In genomic region chr6:20263059-20263458, GRCh38 we compare ENCODE assay signal across 11 cellular contexts.
"Had no signal": no experiment of that assay in that cellular context is flagged by ENCODE, and none has a peak within 500 bp of the region (broad histone marks: within the 10 kb centered on the region; RNA-seq: fewer than 3 reads in every experiment).

No MANE protein-coding gene starts in this region.

- H3K4me2 ChIP-seq: GM23338 had no signal

- H2AFZ ChIP-seq: GM23248, GM23338 had no signal

- H3K4me3 ChIP-seq: GM23248, GM23338, HAP-1 had no signal

- H3K9ac ChIP-seq: GM23248 had no signal

- H3K36me3 ChIP-seq: HAP-1 had no signal

- FAIRE-seq: H1, H54 had no signal

- H3K27ac ChIP-seq: GM23248 had no signal

- H3K4me1 ChIP-seq: HAP-1 had no signal

- H3K9me3 ChIP-seq: HAP-1 had no signal

- ATAC-seq: GM23338, HCT116 had no signal

- DNase-seq: GM23248, GOT3, H7, H9, HCEC 1CT, HFFc6 had no signal
